ENCODE assay signal across 1 cellular context in genomic region chr1:86460998-86461397, GRCh38.
TF ChIP-seq lines count a peak whose summit lies in the region.

No MANE protein-coding gene starts in this region.

TF ChIP-seq in K562, 482 proteins besides CTCF, POLR2A, EP300 and RAD21 (continued from another document and continues in another):
- no peak for TF ChIP-seq TSC22D4 (tag; IDR thresholded peaks at IDR 0.05)
- TF ChIP-seq DPF2 (IDR thresholded peaks at IDR 0.05), result no peak
- TF ChIP-seq ZSCAN32 (CRISPR knock-in tag; IDR thresholded peaks at IDR 0.05), result no peak
- no peak for TF ChIP-seq CEBPG (CRISPR knock-in tag; IDR thresholded peaks at IDR 0.05)
- no peak for TF ChIP-seq CEBPG (tag; conservative IDR thresholded peaks at IDR 0.05 in 1 of 2, IDR thresholded peaks at IDR 0.05 in 1 of 2)
- TF ChIP-seq EHMT2 (IDR thresholded peaks at IDR 0.05), result 0 out of 2 replicates have a peak, but pooled peaks have one; percentile 11
- TF ChIP-seq IRF2 (CRISPR knock-in tag; IDR thresholded peaks at IDR 0.05), result no peak
- peak; percentile 26 for TF ChIP-seq CBFA2T2 (conservative IDR thresholded peaks at IDR 0.05)
- no peak for TF ChIP-seq ELF2 (CRISPR knock-in tag; IDR thresholded peaks at IDR 0.05)
- TF ChIP-seq NBN (IDR thresholded peaks at IDR 0.05; ENCODE audit: low read depth), result no peak
- TF ChIP-seq ID3 (CRISPR knock-in tag; IDR thresholded peaks at IDR 0.05), result no peak
- no peak for TF ChIP-seq ID3 (tag; IDR thresholded peaks at IDR 0.05)
- no peak for TF ChIP-seq PCBP2 (IDR thresholded peaks at IDR 0.05; ENCODE audit: low read depth, low read length, poor library complexity, severe bottlenecking)
- TF ChIP-seq ZBTB17 (CRISPR knock-in tag; IDR thresholded peaks at IDR 0.05), result no peak
- TF ChIP-seq HCFC1 (IDR thresholded peaks at IDR 0.05; ENCODE audit: low read depth, low read length), result no peak
- TF ChIP-seq RFX5 (IDR thresholded peaks at IDR 0.05; ENCODE audit: low read depth, low read length), result no peak
- TF ChIP-seq RCOR1 (IDR thresholded peaks at IDR 0.05; ENCODE audit: borderline replicate concordance in 1 of 2, low read depth in 2 of 2, low read length in 2 of 2), result 0 out of 4 replicates have a peak, but pooled peaks of 1 of the 2 experiments have one; percentile 31
- TF ChIP-seq ZNF3 (CRISPR knock-in tag; IDR thresholded peaks at IDR 0.05), result no peak
- TF ChIP-seq MCM5 (IDR thresholded peaks at IDR 0.05; ENCODE audit: low read depth), result no peak
- no peak for TF ChIP-seq PRMT5 (CRISPR knock-in tag; IDR thresholded peaks at IDR 0.05)
- TF ChIP-seq VEZF1 (CRISPR knock-in tag; IDR thresholded peaks at IDR 0.05), result no peak
- no peak for TF ChIP-seq CHD7 (IDR thresholded peaks at IDR 0.05; ENCODE audit: low read depth, low read length)
- no peak for TF ChIP-seq ZNF280A (IDR thresholded peaks at IDR 0.05; ENCODE audit: low read depth, partially characterized antibody)
- no peak for TF ChIP-seq TAF1 (IDR thresholded peaks at IDR 0.05; ENCODE audit: control insufficient read depth, extremely low read depth, insufficient read depth, low read length, severe bottlenecking)
- TF ChIP-seq ZBED1 (IDR thresholded peaks at IDR 0.05), result no peak
- no peak for TF ChIP-seq ZMIZ1 (IDR thresholded peaks at IDR 0.05; ENCODE audit: low read depth in 2 of 2, low read length in 2 of 2)
- no peak for TF ChIP-seq ZNF165 (CRISPR knock-in tag; IDR thresholded peaks at IDR 0.05; ENCODE audit: borderline replicate concordance)
- TF ChIP-seq PML (IDR thresholded peaks at IDR 0.05; ENCODE audit: low read length), result no peak
- no peak for TF ChIP-seq HOMEZ (CRISPR knock-in tag; IDR thresholded peaks at IDR 0.05)
- no peak for TF ChIP-seq SUPT5H (IDR thresholded peaks at IDR 0.05)
- no peak for TF ChIP-seq PHF8 (IDR thresholded peaks at IDR 0.05; ENCODE audit: borderline replicate concordance, low read length)
- 0 out of 2 replicates have a peak, but pooled peaks have one; percentile 50 for TF ChIP-seq TCF7 (IDR thresholded peaks at IDR 0.05; ENCODE audit: borderline replicate concordance)
- TF ChIP-seq ELF1 (tag; IDR thresholded peaks at IDR 0.05), result peak; percentile 9; the same call in 1 of the 2 replicates
- TF ChIP-seq DNMT1 (IDR thresholded peaks at IDR 0.05), result no peak
- TF ChIP-seq TCF15 (CRISPR knock-in tag; IDR thresholded peaks at IDR 0.05), result no peak
- 0 out of 2 replicates have a peak, but pooled peaks have one; percentile 2 for TF ChIP-seq ZNF584 (CRISPR knock-in tag; IDR thresholded peaks at IDR 0.05; ENCODE audit: low read depth)
- no peak for TF ChIP-seq SAP30 (IDR thresholded peaks at IDR 0.05; ENCODE audit: borderline replicate concordance, insufficient read depth, low read depth, low read length, poor library complexity, severe bottlenecking)
- no peak for TF ChIP-seq ZNF561 (CRISPR knock-in tag; conservative IDR thresholded peaks at IDR 0.05)
- no peak for TF ChIP-seq IFI16 (CRISPR knock-in tag; IDR thresholded peaks at IDR 0.05)
- no peak for TF ChIP-seq PURB (CRISPR knock-in tag; IDR thresholded peaks at IDR 0.05; ENCODE audit: low read depth)
- TF ChIP-seq ATF7 (IDR thresholded peaks at IDR 0.05), result no peak
- TF ChIP-seq NFIX (CRISPR knock-in tag; IDR thresholded peaks at IDR 0.05; ENCODE audit: low read depth), result no peak
- no peak for TF ChIP-seq ZBTB34 (CRISPR knock-in tag; IDR thresholded peaks at IDR 0.05)
- TF ChIP-seq CBX1 (IDR thresholded peaks at IDR 0.05; ENCODE audit: low read depth), result no peak
- no peak for TF ChIP-seq PHTF2 (CRISPR knock-in tag; IDR thresholded peaks at IDR 0.05)
- TF ChIP-seq SREBF2 (CRISPR knock-in tag; IDR thresholded peaks at IDR 0.05), result no peak
- peak; percentile 40 for TF ChIP-seq TCF3 (CRISPR knock-in tag; IDR thresholded peaks at IDR 0.05)
